In genomic region chr17:61410555-61411089, GRCh38 we compare ENCODE assay signal across 8 cellular contexts. TPM values are rescaled to one million over a fixed set of nuclear protein-coding genes. Genes with fewer than 3 reads are reported as not detected.
A peak's percentile ranks its signal among the peaks of the same experiment; 100 is the strongest.
DNase-seq lines count a peak whose midpoint lies in the region; ATAC-seq and TF ChIP-seq lines count a peak whose summit lies in the region.

No MANE protein-coding gene starts in this region.

- peak overlapping the region in 2 of 3 donors; percentile 71 to 80 for H3K27ac Mint-ChIP-seq in IgD-negative memory B cell
- H3K27ac Mint-ChIP-seq in activated CD8-positive, alpha-beta T cell treated with anti-CD3 and anti-CD28 coated beads for 36 hours, result no peak overlapping the region

- POLR2A ChIA-PET in activated CD8-positive, alpha-beta T cell treated with anti-CD3 and anti-CD28 coated beads for 36 hours (lab: Charles Lee), result no interaction called here

- H3K36me3 ChIP-seq in BLaER1 (no peaks in the 10 kb centered on the region), mesodermal cell (ENCODE audit: control insufficient read depth, insufficient read depth, low read length) (no peaks in the 10 kb centered on the region)

- H3K9me3 Mint-ChIP-seq in IgD-negative memory B cell, result no peaks in the 10 kb centered on the region
- H3K9me3 Mint-ChIP-seq in activated CD8-positive, alpha-beta T cell treated with anti-CD3 and anti-CD28 coated beads for 36 hours, result no peaks in the 10 kb centered on the region

- H3K27me3 Mint-ChIP-seq in IgD-negative memory B cell, result peaks cover 40% of the 10 kb centered on the region
- H3K27me3 Mint-ChIP-seq in activated CD8-positive, alpha-beta T cell treated with anti-CD3 and anti-CD28 coated beads for 36 hours, result peaks cover 47% of the 10 kb centered on the region

- peak; percentile 52 for TF ChIP-seq CTCF in activated CD8-positive, alpha-beta T cell treated with anti-CD3 and anti-CD28 coated beads for 36 hours (IDR thresholded peaks at IDR 0.05)

- peak overlapping the region; percentile 72 to 92 (median 88) for H3K4me3 Mint-ChIP-seq in IgD-negative memory B cell
- peak overlapping the region; percentile 47 for H3K4me3 Mint-ChIP-seq in activated CD8-positive, alpha-beta T cell treated with anti-CD3 and anti-CD28 coated beads for 36 hours

- peak; percentile 81 for DNase-seq in activated CD8-positive, alpha-beta T cell treated with anti-CD3 and anti-CD28 coated beads for 36 hours
- peak; percentile 65 for DNase-seq in effector CD8-positive, alpha-beta T cell (lab: John Stamatoyannopoulos, UW)
- DNase-seq in stimulated activated CD8-positive, alpha-beta memory T cell treated with anti-CD3 and anti-CD28 coated beads, Interleukin-2, amount 100 ng/mL, for 1 hour (ENCODE audit: low read depth in 2 of 2), result peak; percentile 41 to 56
- no peak for DNase-seq in NCI-H2171 treated with DMSO at 0.1 percent for 48 hours (lab: John Stamatoyannopoulos, UW)

- peaks cover 87% of the 10 kb centered on the region for H3K27me3 ChIP-seq in BLaER1

- H3K4me1 ChIP-seq in BLaER1 (peaks cover 35% of the 10 kb centered on the region), mesodermal cell (ENCODE audit: control insufficient read depth, insufficient read depth, low read length, poor library complexity, severe bottlenecking) (no peaks in the 10 kb centered on the region)

- no peaks in the 10 kb centered on the region for H3K36me3 Mint-ChIP-seq in IgD-negative memory B cell
- no peaks in the 10 kb centered on the region for H3K36me3 Mint-ChIP-seq in activated CD8-positive, alpha-beta T cell treated with anti-CD3 and anti-CD28 coated beads for 36 hours (ENCODE audit: low read depth)

- intact Hi-C loops in activated CD8-positive, alpha-beta T cell treated with anti-CD3 and anti-CD28 coated beads for 36 hours (cut with micrococcal nuclease), result loop anchor here (5.0 kb wide), 2 partner anchors 142 to 427 kb away; no protein-coding TSS in a partner anchor

- H3K27ac ChIP-seq in BLaER1 (no peak overlapping the region), mesodermal cell (ENCODE audit: low read depth, low read length, severe bottlenecking) (no peak overlapping the region)

- CTCF ChIA-PET in activated CD8-positive, alpha-beta T cell treated with anti-CD3 and anti-CD28 coated beads for 36 hours (lab: Charles Lee), result interaction anchor here (1.1 to 3.5 kb wide), 6 partner anchors 10 to 690 kb away, joined by 3 to 18 read pairs (median 4); no protein-coding TSS in a partner anchor

- no peaks in the 10 kb centered on the region; the same call in 1 of the 2 replicates for H3K9me3 ChIP-seq in BLaER1
- no peaks in the 10 kb centered on the region for H3K9me3 ChIP-seq in mesodermal cell (ENCODE audit: control insufficient read depth, low read length)

- peak overlapping the region; percentile 68 for H3K4me3 ChIP-seq in BLaER1
- H3K4me3 ChIP-seq in mesodermal cell (ENCODE audit: extremely low read depth, insufficient read depth, low read length, poor library complexity, severe bottlenecking), result peak overlapping the region; percentile 57

- peak overlapping the region; percentile 97 for H3K4me2 ChIP-seq in BLaER1

- 3 to 4% methylated on average over 31 to 46 of the region's 48 CpGs for WGBS in mesodermal cell (ENCODE audit: insufficient coverage in 2 of 2), 2 experiments

- no peak overlapping the region for H3K9ac ChIP-seq in BLaER1

- H3K4me1 Mint-ChIP-seq in IgD-negative memory B cell, result peaks cover 11 to 18% (median 15%) of the 10 kb centered on the region in 3 donors
- H3K4me1 Mint-ChIP-seq in activated CD8-positive, alpha-beta T cell treated with anti-CD3 and anti-CD28 coated beads for 36 hours (ENCODE audit: low read depth), result peaks cover 21% of the 10 kb centered on the region

- peaks cover 45% of the 10 kb centered on the region for H4K20me1 ChIP-seq in BLaER1

- peak; percentile 60 for ATAC-seq in activated CD8-positive, alpha-beta T cell treated with anti-CD3 and anti-CD28 coated beads for 36 hours
- ATAC-seq in GM19467 (IDR thresholded peaks at IDR 0.05; ENCODE audit: unreplicated experiment), result no peak

RNA-seq across cellular contexts. Expression of gene TBX2, which starts 11.0 kb away (rescaled TPM):
- not detected for polyA plus RNA-seq in IgD-negative memory B cell
- not detected for total RNA-seq in activated CD8-positive, alpha-beta T cell treated with anti-CD3 and anti-CD28 coated beads for 36 hours
- polyA plus RNA-seq in mesodermal cell (2013, experiment 1 of 2), result 15.1 TPM
- 11.4 TPM for polyA plus RNA-seq in mesodermal cell (2013, experiment 2 of 2)

RNA-seq across cellular contexts. Expression of gene TBX4, which starts 41.6 kb away (rescaled TPM):
- not detected for polyA plus RNA-seq in IgD-negative memory B cell
- total RNA-seq in activated CD8-positive, alpha-beta T cell treated with anti-CD3 and anti-CD28 coated beads for 36 hours, result not detected
- 4.6 TPM for polyA plus RNA-seq in mesodermal cell (2013, experiment 1 of 2)
- 6.8 TPM for polyA plus RNA-seq in mesodermal cell (2013, experiment 2 of 2)
